Comparison of ENCODE assay signal across 1 cellular context in the genomic region with DNA sequence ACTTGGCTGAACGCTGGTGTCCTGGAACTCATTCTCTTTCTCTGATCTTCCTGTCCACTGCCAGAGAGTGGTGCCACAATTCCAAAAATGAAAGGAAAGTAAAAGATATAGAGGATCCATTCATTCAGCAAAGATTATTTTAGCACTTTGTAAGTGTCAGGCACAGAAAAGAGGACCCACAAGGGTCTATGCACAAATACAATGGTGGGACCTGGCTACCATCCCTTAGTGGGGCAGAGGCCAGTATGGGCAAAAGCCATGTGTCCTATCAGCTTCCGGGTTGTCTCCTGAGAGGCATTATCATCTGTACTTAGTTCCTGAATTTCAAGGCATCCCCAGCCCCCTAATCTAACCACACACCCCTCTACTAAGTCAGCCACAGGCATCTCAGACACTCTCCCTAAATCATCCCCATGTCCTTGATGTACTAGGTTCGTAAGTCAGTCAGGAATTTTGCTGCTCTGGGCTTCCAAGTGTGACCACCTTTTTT.
A peak's percentile ranks its signal among the peaks of the same experiment; 100 is the strongest.
TF ChIP-seq lines count a peak whose summit lies in the region.

No MANE protein-coding gene starts in this region.

TF ChIP-seq in K562, 482 proteins besides CTCF, POLR2A, EP300 and RAD21 (continued from another document):
- TF ChIP-seq, protein P1, sequence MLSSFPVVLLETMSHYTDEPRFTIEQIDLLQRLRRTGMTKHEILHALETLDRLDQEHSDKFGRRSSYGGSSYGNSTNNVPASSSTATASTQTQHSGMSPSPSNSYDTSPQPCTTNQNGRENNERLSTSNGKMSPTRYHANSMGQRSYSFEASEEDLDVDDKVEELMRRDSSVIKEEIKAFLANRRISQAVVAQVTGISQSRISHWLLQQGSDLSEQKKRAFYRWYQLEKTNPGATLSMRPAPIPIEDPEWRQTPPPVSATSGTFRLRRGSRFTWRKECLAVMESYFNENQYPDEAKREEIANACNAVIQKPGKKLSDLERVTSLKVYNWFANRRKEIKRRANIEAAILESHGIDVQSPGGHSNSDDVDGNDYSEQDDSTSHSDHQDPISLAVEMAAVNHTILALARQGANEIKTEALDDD (IDR thresholded peaks at IDR 0.05) = 0 out of 2 replicates have a peak, but pooled peaks have one; percentile 56
- TF ChIP-seq, protein P2, sequence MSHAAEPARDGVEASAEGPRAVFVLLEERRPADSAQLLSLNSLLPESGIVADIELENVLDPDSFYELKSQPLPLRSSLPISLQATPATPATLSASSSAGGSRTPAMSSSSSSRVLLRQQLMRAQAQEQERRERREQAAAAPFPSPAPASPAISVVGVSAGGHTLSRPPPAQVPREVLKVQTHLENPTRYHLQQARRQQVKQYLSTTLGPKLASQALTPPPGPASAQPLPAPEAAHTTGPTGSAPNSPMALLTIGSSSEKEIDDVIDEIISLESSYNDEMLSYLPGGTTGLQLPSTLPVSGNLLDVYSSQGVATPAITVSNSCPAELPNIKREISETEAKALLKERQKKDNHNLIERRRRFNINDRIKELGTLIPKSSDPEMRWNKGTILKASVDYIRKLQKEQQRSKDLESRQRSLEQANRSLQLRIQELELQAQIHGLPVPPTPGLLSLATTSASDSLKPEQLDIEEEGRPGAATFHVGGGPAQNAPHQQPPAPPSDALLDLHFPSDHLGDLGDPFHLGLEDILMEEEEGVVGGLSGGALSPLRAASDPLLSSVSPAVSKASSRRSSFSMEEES (CRISPR knock-in tag; IDR thresholded peaks at IDR 0.05) = no peak
- TF ChIP-seq, protein P3, sequence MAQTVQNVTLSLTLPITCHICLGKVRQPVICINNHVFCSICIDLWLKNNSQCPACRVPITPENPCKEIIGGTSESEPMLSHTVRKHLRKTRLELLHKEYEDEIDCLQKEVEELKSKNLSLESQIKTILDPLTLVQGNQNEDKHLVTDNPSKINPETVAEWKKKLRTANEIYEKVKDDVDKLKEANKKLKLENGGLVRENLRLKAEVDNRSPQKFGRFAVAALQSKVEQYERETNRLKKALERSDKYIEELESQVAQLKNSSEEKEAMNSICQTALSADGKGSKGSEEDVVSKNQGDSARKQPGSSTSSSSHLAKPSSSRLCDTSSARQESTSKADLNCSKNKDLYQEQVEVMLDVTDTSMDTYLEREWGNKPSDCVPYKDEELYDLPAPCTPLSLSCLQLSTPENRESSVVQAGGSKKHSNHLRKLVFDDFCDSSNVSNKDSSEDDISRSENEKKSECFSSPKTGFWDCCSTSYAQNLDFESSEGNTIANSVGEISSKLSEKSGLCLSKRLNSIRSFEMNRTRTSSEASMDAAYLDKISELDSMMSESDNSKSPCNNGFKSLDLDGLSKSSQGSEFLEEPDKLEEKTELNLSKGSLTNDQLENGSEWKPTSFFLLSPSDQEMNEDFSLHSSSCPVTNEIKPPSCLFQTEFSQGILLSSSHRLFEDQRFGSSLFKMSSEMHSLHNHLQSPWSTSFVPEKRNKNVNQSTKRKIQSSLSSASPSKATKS (CRISPR knock-in tag; IDR thresholded peaks at IDR 0.05) = no peak
- TF ChIP-seq THRAP3 (IDR thresholded peaks at IDR 0.05; ENCODE audit: borderline replicate concordance) (no peak), ZNF445 (CRISPR knock-in tag; IDR thresholded peaks at IDR 0.05; ENCODE audit: low read depth) (no peak), TCF3 (CRISPR knock-in tag; IDR thresholded peaks at IDR 0.05) (no peak), ELF1 (tag; IDR thresholded peaks at IDR 0.05) (peak; percentile 77), FOXK2 (conservative IDR thresholded peaks at IDR 0.05 in 1 of 2, IDR thresholded peaks at IDR 0.05 in 1 of 2; ENCODE audit: low read depth in 2 of 2) (peak in 1 of 2 experiments; percentile 2; a peak in 1 of 4 replicates), RBM15 (IDR thresholded peaks at IDR 0.05; ENCODE audit: insufficient read depth, low read length) (no peak), JUNB (CRISPR knock-in tag; conservative IDR thresholded peaks at IDR 0.05) (no peak), HDAC6 (IDR thresholded peaks at IDR 0.05; ENCODE audit: low read depth, low read length) (no peak), CSDE1 (IDR thresholded peaks at IDR 0.05) (no peak), FOS (IDR thresholded peaks at IDR 0.05; ENCODE audit: extremely low read depth, insufficient read length) (no peak), GTF2E2 (tag; IDR thresholded peaks at IDR 0.05) (0 out of 2 replicates have a peak, but pooled peaks have one; percentile 48), ZNF354B (CRISPR knock-in tag; IDR thresholded peaks at IDR 0.05) (no peak), MTA3 (IDR thresholded peaks at IDR 0.05; ENCODE audit: borderline replicate concordance) (0 out of 2 replicates have a peak, but pooled peaks have one; percentile 17)
- TF ChIP-seq, protein P4, sequence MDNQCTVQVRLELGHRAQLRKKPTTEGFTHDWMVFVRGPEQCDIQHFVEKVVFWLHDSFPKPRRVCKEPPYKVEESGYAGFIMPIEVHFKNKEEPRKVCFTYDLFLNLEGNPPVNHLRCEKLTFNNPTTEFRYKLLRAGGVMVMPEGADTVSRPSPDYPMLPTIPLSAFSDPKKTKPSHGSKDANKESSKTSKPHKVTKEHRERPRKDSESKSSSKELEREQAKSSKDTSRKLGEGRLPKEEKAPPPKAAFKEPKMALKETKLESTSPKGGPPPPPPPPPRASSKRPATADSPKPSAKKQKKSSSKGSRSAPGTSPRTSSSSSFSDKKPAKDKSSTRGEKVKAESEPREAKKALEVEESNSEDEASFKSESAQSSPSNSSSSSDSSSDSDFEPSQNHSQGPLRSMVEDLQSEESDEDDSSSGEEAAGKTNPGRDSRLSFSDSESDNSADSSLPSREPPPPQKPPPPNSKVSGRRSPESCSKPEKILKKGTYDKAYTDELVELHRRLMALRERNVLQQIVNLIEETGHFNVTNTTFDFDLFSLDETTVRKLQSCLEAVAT (IDR thresholded peaks at IDR 0.05) = 0 out of 4 replicates have a peak, but pooled peaks of 1 of the 2 experiments have one; percentile 30
- TF ChIP-seq, protein P5, sequence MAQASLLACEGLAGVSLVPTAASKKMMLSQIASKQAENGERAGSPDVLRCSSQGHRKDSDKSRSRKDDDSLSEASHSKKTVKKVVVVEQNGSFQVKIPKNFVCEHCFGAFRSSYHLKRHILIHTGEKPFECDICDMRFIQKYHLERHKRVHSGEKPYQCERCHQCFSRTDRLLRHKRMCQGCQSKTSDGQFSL (CRISPR knock-in tag; IDR thresholded peaks at IDR 0.05) = no peak
- TF ChIP-seq, protein P5 (tag; IDR thresholded peaks at IDR 0.05) = no peak
- TF ChIP-seq, protein P6, sequence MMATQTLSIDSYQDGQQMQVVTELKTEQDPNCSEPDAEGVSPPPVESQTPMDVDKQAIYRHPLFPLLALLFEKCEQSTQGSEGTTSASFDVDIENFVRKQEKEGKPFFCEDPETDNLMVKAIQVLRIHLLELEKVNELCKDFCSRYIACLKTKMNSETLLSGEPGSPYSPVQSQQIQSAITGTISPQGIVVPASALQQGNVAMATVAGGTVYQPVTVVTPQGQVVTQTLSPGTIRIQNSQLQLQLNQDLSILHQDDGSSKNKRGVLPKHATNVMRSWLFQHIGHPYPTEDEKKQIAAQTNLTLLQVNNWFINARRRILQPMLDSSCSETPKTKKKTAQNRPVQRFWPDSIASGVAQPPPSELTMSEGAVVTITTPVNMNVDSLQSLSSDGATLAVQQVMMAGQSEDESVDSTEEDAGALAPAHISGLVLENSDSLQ (IDR thresholded peaks at IDR 0.05) = peak; percentile 35; the same call in 1 of the 2 replicates
